Comparison of ENCODE assay signal across 9 cellular contexts in the genomic region with DNA sequence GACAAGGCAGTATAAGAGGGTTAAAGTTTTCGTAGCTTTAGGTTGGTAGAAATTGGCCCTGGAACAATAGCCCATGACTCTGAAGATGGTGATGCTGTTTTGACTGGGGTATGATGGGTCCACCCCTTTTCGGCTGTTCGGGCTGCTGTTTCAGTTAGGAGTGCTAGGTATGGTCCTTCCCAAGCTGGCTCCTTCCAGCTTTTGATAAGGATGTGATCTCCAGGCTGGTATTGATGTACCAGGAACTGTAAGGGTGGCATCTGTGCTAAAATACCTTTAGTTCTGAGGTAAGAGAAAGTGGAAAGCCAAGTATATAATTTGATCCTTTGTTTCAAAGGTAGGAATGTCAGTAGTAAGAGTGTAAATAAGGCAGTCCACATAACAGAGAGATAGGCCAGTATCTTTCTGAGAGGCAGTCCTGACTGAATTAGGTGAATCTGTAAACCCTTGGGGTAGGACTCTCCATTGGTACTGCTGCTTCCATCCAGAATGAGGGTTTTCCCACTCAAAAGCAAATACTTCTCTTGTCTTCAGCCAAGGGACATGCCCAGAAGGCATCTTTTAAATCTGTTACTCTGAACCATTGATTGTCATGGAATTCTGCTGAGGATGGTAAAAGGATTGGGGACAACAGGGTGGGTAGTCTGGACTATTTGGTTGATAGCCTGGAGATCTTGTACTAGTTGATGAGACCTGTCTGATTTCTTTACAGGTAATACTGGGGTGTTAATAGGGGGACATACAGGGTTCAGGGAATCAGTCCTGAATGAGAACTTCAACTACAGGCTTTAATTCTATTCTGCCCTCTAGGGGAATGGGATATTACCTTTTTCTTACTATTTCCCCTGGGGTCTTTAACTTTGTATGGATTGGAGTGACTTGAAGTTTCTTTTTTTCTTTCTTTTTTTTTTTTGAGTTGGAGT. TPM values are rescaled to one million over a fixed set of nuclear protein-coding genes. Genes with fewer than 3 reads are reported as not detected.
DNase-seq lines count a peak whose midpoint lies in the region; ATAC-seq and TF ChIP-seq lines count a peak whose summit lies in the region.
"Had no signal": no experiment of that assay in that cellular context is flagged by ENCODE, and none has a peak within 500 bp of the region (broad histone marks: within the 10 kb centered on the region; RNA-seq: fewer than 3 reads in every experiment).

No MANE protein-coding gene starts in this region.

- no peaks in the 10 kb centered on the region for H3K9me2 ChIP-seq in neural cell (ENCODE audit: insufficient read depth, low read length)

- TF ChIP-seq RAD21 in neural cell (conservative IDR thresholded peaks at IDR 0.05), result no peak

- TF ChIP-seq EP300 in neural cell (conservative IDR thresholded peaks at IDR 0.05; ENCODE audit: poor library complexity, severe bottlenecking) (no peak), gastroesophageal sphincter (IDR thresholded peaks at IDR 0.05) (no peak)

- TF ChIP-seq CTCF in GM12864 (IDR thresholded peaks at IDR 0.05; ENCODE audit: low read depth, low read length, missing control alignments) (no peak), brain microvascular endothelial cell (IDR thresholded peaks at IDR 0.05; ENCODE audit: low read depth, low read length, missing control alignments) (no peak), neural cell (IDR thresholded peaks at IDR 0.05; ENCODE audit: poor library complexity, severe bottlenecking) (no peak), gastroesophageal sphincter (IDR thresholded peaks at IDR 0.05) (no peak)

- peak overlapping the region; percentile 13 for H3K4me2 ChIP-seq in neural cell (ENCODE audit: low read length)

- H3K36me3 ChIP-seq in MG63 (peaks cover 100% of the 10 kb centered on the region), brain microvascular endothelial cell (replicated peaks) (peaks cover 98% of the 10 kb centered on the region), neural cell (ENCODE audit: insufficient read depth, low read length) (peaks cover 49% of the 10 kb centered on the region), gastroesophageal sphincter (peaks cover 18 to 95% of the 10 kb centered on the region in 2 donors)

- H3K9me3 ChIP-seq in MG63 (0 out of 2 replicates have a peak, but pooled peaks cover 3% of the 10 kb centered on the region), neural cell (ENCODE audit: low read length) (no peaks in the 10 kb centered on the region), gastroesophageal sphincter (peaks cover 0 to 56% (median 0%) of the 10 kb centered on the region in 3 donors)

- no peak overlapping the region for H3K27ac ChIP-seq in brain microvascular endothelial cell
- no peak overlapping the region for H3K27ac ChIP-seq in neural cell (ENCODE audit: low read length)
- H3K27ac ChIP-seq in gastroesophageal sphincter, result no peak overlapping the region
- H3K27ac ChIP-seq: thoracic aorta had no signal

- no peak overlapping the region for H3K9ac ChIP-seq in neural cell (ENCODE audit: low read length)

- 92 to 100% methylated on average over 2 to 3 of the region's 3 CpGs for WGBS in gastroesophageal sphincter (ENCODE audit: low coverage in 1 of 2), 2 donors

- DNase-seq in GM12864 (ENCODE audit: low read depth) (no peak), MG63 (no peak), brain microvascular endothelial cell (no peak), H4 (ENCODE audit: low spot score) (no peak)
- DNase-seq: retina had no signal

- H2AFZ ChIP-seq in neural cell (ENCODE audit: low read depth, low read length), result no peak overlapping the region

- H3K4me3 ChIP-seq in GM12864 (ENCODE audit: low read depth, low read length), result peak overlapping the region; percentile 87
- H3K4me3 ChIP-seq in MG63, result peak overlapping the region; percentile 98
- H3K4me3 ChIP-seq in brain microvascular endothelial cell (ENCODE audit: low read depth, low read length), result peak overlapping the region; percentile 99
- H3K4me3 ChIP-seq in neural cell (ENCODE audit: low read length), result peak overlapping the region; percentile 77
- H3K4me3 ChIP-seq in gastroesophageal sphincter, result no peak overlapping the region
- H3K4me3 ChIP-seq: thoracic aorta had no signal

- H3K27me3 ChIP-seq in MG63, result no peaks in the 10 kb centered on the region; the same call in 1 of the 2 replicates
- no peaks in the 10 kb centered on the region for H3K27me3 ChIP-seq in brain microvascular endothelial cell (replicated peaks)
- no peaks in the 10 kb centered on the region for H3K27me3 ChIP-seq in neural cell (ENCODE audit: insufficient read depth, low read depth, low read length)
- no peaks in the 10 kb centered on the region for H3K27me3 ChIP-seq in gastroesophageal sphincter

- no peaks in the 10 kb centered on the region for H3F3A ChIP-seq in neural cell (ENCODE audit: insufficient read depth, low read length, poor library complexity, severe bottlenecking)

- H3K79me2 ChIP-seq in neural cell (replicated peaks; ENCODE audit: insufficient read depth, low read length), result peaks cover 75% of the 10 kb centered on the region

- no peak for TF ChIP-seq POLR2A in gastroesophageal sphincter (IDR thresholded peaks at IDR 0.05)

- H4K20me1 ChIP-seq in neural cell (ENCODE audit: insufficient read depth), result peaks cover 20% of the 10 kb centered on the region

- H3K4me1 ChIP-seq in gastroesophageal sphincter, result peaks cover 0 to 60% (median 16%) of the 10 kb centered on the region in 3 donors

- ATAC-seq in HG03175 (IDR thresholded peaks at IDR 0.05; ENCODE audit: unreplicated experiment), result no peak
- no peak for ATAC-seq in gastroesophageal sphincter

- in situ Hi-C loops in brain microvascular endothelial cell (cut with HindIII; ENCODE audit: low pct_ligation_motif_present, low sequenced_read_pairs), result no loop called here

TF ChIP-seq in neural cell, 6 proteins besides CTCF, POLR2A, EP300 and RAD21:
- TF ChIP-seq, protein P1, sequence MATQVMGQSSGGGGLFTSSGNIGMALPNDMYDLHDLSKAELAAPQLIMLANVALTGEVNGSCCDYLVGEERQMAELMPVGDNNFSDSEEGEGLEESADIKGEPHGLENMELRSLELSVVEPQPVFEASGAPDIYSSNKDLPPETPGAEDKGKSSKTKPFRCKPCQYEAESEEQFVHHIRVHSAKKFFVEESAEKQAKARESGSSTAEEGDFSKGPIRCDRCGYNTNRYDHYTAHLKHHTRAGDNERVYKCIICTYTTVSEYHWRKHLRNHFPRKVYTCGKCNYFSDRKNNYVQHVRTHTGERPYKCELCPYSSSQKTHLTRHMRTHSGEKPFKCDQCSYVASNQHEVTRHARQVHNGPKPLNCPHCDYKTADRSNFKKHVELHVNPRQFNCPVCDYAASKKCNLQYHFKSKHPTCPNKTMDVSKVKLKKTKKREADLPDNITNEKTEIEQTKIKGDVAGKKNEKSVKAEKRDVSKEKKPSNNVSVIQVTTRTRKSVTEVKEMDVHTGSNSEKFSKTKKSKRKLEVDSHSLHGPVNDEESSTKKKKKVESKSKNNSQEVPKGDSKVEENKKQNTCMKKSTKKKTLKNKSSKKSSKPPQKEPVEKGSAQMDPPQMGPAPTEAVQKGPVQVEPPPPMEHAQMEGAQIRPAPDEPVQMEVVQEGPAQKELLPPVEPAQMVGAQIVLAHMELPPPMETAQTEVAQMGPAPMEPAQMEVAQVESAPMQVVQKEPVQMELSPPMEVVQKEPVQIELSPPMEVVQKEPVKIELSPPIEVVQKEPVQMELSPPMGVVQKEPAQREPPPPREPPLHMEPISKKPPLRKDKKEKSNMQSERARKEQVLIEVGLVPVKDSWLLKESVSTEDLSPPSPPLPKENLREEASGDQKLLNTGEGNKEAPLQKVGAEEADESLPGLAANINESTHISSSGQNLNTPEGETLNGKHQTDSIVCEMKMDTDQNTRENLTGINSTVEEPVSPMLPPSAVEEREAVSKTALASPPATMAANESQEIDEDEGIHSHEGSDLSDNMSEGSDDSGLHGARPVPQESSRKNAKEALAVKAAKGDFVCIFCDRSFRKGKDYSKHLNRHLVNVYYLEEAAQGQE (IDR thresholded peaks at IDR 0.05; ENCODE audit: borderline replicate concordance), result no peak
- TF ChIP-seq MXI1 (conservative IDR thresholded peaks at IDR 0.05; ENCODE audit: poor library complexity, severe bottlenecking) (no peak), SMC3 (conservative IDR thresholded peaks at IDR 0.05; ENCODE audit: poor library complexity) (no peak), TAF1 (IDR thresholded peaks at IDR 0.05; ENCODE audit: low read depth) (no peak), EZH2 (IDR thresholded peaks at IDR 0.05; ENCODE audit: borderline replicate concordance, insufficient read depth, low read length, poor library complexity, severe bottlenecking) (no peak), POLR2AphosphoS5 (IDR thresholded peaks at IDR 0.05) (no peak)

RNA-seq across cellular contexts. Expression of a gene that starts 6.1 kb away (rescaled TPM):
- 29.6 and 34.3 TPM in 2 replicates for total RNA-seq in MG63 (2014; rRNA removed; shearing (Covaris generic); ENCODE audit: low replicate concordance)
- polyA plus RNA-seq in neural cell, result 4.7 and 5.4 TPM in 2 replicates
- 17.8 and 18.8 TPM in 2 replicates for polyA minus RNA-seq in neural cell
- 21.9 and 22.8 TPM in 2 replicates for total RNA-seq in H4 (2014; rRNA removed; shearing (Covaris generic))
- 10 to 100 TPM; 36.2 to 46.6 (median 41.5) TPM for total RNA-seq in gastroesophageal sphincter

Comparison
In these comparisons a context has a peak if more than half of its experiments do, and no peak if none do; other contexts are left out.
1. H3K4me3 ChIP-seq: peak in GM12864 (single experiment), MG63 (single experiment), brain microvascular endothelial cell (single experiment) and neural cell (single experiment); none in gastroesophageal sphincter (0 of 2).